Comparison of ENCODE assay signal across 8 cellular contexts in the genomic region with DNA sequence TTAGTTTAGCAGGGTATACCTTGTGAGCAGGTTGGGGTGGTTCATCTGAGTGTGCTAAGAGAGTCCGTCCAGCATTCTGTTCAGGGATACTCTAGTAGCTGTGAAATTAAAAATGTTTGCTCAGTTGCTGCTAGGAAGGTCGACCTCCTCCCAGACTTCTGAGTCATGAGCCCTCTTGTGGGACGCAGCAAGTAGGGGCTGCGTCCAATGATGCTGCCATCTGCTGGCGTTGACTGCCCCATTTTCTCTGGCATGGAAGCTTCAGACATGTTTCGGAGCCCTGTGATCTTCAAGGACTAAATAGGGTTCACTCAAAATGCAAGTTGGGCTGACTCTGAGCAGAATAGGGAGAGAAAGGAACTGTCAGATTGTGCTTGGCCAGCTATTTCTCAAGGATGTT.
A peak's percentile ranks its signal among the peaks of the same experiment; 100 is the strongest.
DNase-seq lines count a peak whose midpoint lies in the region; ATAC-seq, FAIRE-seq and TF ChIP-seq lines count a peak whose summit lies in the region.

No MANE protein-coding gene starts in this region.

- in situ Hi-C loops in Panc1 (cut with HindIII; ENCODE audit: low pct_unique_long_range_greater_than_20kb, low sequenced_read_pairs) (no loop called here), mammary epithelial cell (cut with MboI; ENCODE audit: low sequenced_read_pairs in 2 of 2) (no loop called here)

- TF ChIP-seq CTCF in GM20000 (IDR thresholded peaks at IDR 0.05; ENCODE audit: extremely low read depth, missing control alignments): peak; percentile 25
- TF ChIP-seq CTCF in Panc1 (IDR thresholded peaks at IDR 0.05): peak; percentile 61
- TF ChIP-seq CTCF in mammary epithelial cell (conservative IDR thresholded peaks at IDR 0.05 in 1 of 2, IDR thresholded peaks at IDR 0.05 in 1 of 2; ENCODE audit: extremely low read depth in 1 of 2, insufficient read depth in 1 of 2, low read depth in 1 of 2, low read length in 2 of 2): peak; percentile 15 to 46
- peak in 3 of 4 donors; percentile 47 to 49 (median 49) for TF ChIP-seq CTCF in right lobe of liver (IDR thresholded peaks at IDR 0.05)

- H3K4me1 ChIP-seq in CD4-positive, CD25-positive, alpha-beta regulatory T cell (ENCODE audit: control insufficient read depth, insufficient read depth, low read length, poor library complexity, severe bottlenecking): no peaks in the 10 kb centered on the region
- H3K4me1 ChIP-seq in Panc1 (ENCODE audit: control insufficient read depth, insufficient read depth, low read length): no peaks in the 10 kb centered on the region
- no peaks in the 10 kb centered on the region for H3K4me1 ChIP-seq in mammary epithelial cell (ENCODE audit: insufficient read depth, low read length)
- no peaks in the 10 kb centered on the region for H3K4me1 ChIP-seq in right lobe of liver

- no peak overlapping the region for H3K4me2 ChIP-seq in mammary epithelial cell (ENCODE audit: insufficient read depth, low read depth, low read length)

- no peak overlapping the region for H3K27ac ChIP-seq in CD4-positive, CD25-positive, alpha-beta regulatory T cell (ENCODE audit: insufficient read depth, low read length, poor library complexity, severe bottlenecking)
- H3K27ac ChIP-seq in Panc1 (ENCODE audit: low read length) (no peak overlapping the region), mammary epithelial cell (ENCODE audit: insufficient read depth, low read depth, low read length) (no peak overlapping the region), right lobe of liver (no peak overlapping the region)

- intact Hi-C loops in Panc1 (cut with micrococcal nuclease; ENCODE audit: unreplicated experiment): no loop called here
- intact Hi-C loops in mammary epithelial cell (cut with micrococcal nuclease): loop anchor here (1.0 to 5.0 kb wide), 2 partner anchors 228 to 788 kb away; no protein-coding TSS in a partner anchor
- intact Hi-C loops in right lobe of liver (cut with DNase I): no loop called here

- no peak overlapping the region for H3K4me3 Mint-ChIP-seq in CD4-positive, CD25-positive, alpha-beta regulatory T cell

- no peak overlapping the region for H2AFZ ChIP-seq in mammary epithelial cell (ENCODE audit: low read depth, low read length)

- WGBS in mammary epithelial cell (ENCODE audit: low coverage, missing lambda C conversion rate): 50% methylated on average over 6 of the region's 6 CpGs
- 19% methylated on average over 6 of the region's 6 CpGs for WGBS in right lobe of liver (ENCODE audit: insufficient coverage, low coverage, low lambda C conversion rate, missing lambda C conversion rate)

- H3K9me3 Mint-ChIP-seq in CD4-positive, CD25-positive, alpha-beta regulatory T cell: peaks cover 0 to 5% (median 0%) of the 10 kb centered on the region in 7 donors

- TF ChIP-seq POLR2A in right lobe of liver (IDR thresholded peaks at IDR 0.05) (no peak), H54 (IDR thresholded peaks at IDR 0.05; ENCODE audit: low read depth, low read length) (no peak)

- no peaks in the 10 kb centered on the region for H3K27me3 ChIP-seq in CD4-positive, CD25-positive, alpha-beta regulatory T cell (ENCODE audit: control insufficient read depth, insufficient read depth, low read length)
- H3K27me3 ChIP-seq in Panc1 (ENCODE audit: control insufficient read depth, insufficient read depth, low read length): no peaks in the 10 kb centered on the region
- H3K27me3 ChIP-seq in mammary epithelial cell (ENCODE audit: insufficient read depth, low read length): no peaks in the 10 kb centered on the region
- H3K27me3 ChIP-seq in right lobe of liver: no peaks in the 10 kb centered on the region

- H3K79me2 ChIP-seq in mammary epithelial cell (ENCODE audit: insufficient read depth, low read length): no peaks in the 10 kb centered on the region

- H3K27me3 Mint-ChIP-seq in CD4-positive, CD25-positive, alpha-beta regulatory T cell: peaks cover 4% of the 10 kb centered on the region

- FAIRE-seq in H54 (lab: Jason Lieb, UNC): no peak

- ATAC-seq in CD4-positive, CD25-positive, alpha-beta regulatory T cell (ENCODE audit: low read depth in 2 of 2): no peak
- ATAC-seq in Panc1 (0 out of 2 replicates have a peak, but pooled peaks have one; percentile 26), right lobe of liver (peak; percentile 56 to 87 (median 66))
- peak; percentile 59 for ATAC-seq in stimulated activated naive CD8-positive, alpha-beta T cell treated with anti-CD3 and anti-CD28 coated beads, Interleukin-15, Interleukin-2, amounts not matched to agents 100 U/mL and 50 U/mL, for 24 hours

- no peaks in the 10 kb centered on the region for H3K36me3 ChIP-seq in CD4-positive, CD25-positive, alpha-beta regulatory T cell (ENCODE audit: control insufficient read depth, insufficient read depth, low read length)
- no peaks in the 10 kb centered on the region for H3K36me3 ChIP-seq in Panc1 (ENCODE audit: control insufficient read depth, insufficient read depth, low read length)
- no peaks in the 10 kb centered on the region for H3K36me3 ChIP-seq in mammary epithelial cell (ENCODE audit: insufficient read depth, low read length)
- H3K36me3 ChIP-seq in right lobe of liver: no peaks in the 10 kb centered on the region

- no peaks in the 10 kb centered on the region for H4K20me1 ChIP-seq in mammary epithelial cell (ENCODE audit: insufficient read depth, low read length)

- H3K4me1 Mint-ChIP-seq in CD4-positive, CD25-positive, alpha-beta regulatory T cell: peaks cover 0 to 2% (median 0%) of the 10 kb centered on the region in 4 donors

- POLR2A ChIA-PET in Panc1 (lab: Charles Lee): no interaction called here

- BruUV-seq in Panc1 (replicated peaks; lab: Mats Ljungman, UMichigan): no TSS peak
- BruUV-seq in mammary epithelial cell (replicated peaks; lab: Mats Ljungman, UMichigan): no TSS peak

- dilution Hi-C loops in mammary epithelial cell (cut with HindIII; ENCODE audit: low sequenced_read_pairs): no loop called here

- H3K27ac Mint-ChIP-seq in CD4-positive, CD25-positive, alpha-beta regulatory T cell: no peak overlapping the region

- H3K9ac ChIP-seq in mammary epithelial cell (ENCODE audit: insufficient read depth, low read length): no peak overlapping the region

- no peaks in the 10 kb centered on the region for H3K9me3 ChIP-seq in CD4-positive, CD25-positive, alpha-beta regulatory T cell (ENCODE audit: control insufficient read depth in 2 of 2, low read length in 2 of 2)
- H3K9me3 ChIP-seq in Panc1 (ENCODE audit: control insufficient read depth, insufficient read depth, low read depth, low read length) (no peaks in the 10 kb centered on the region; the same call in 1 of the 2 replicates), mammary epithelial cell (replicated peaks; ENCODE audit: insufficient read depth, low read length) (peaks cover 4% of the 10 kb centered on the region), right lobe of liver (no peaks in the 10 kb centered on the region)

- CTCF ChIA-PET in Panc1 (lab: Charles Lee) (no interaction called here), mammary epithelial cell (lab: Charles Lee; ENCODE audit: low non-redundant PET) (no interaction called here)

- no peak overlapping the region for H3K4me3 ChIP-seq in CD4-positive, CD25-positive, alpha-beta regulatory T cell (ENCODE audit: low read depth, low read length)
- no peak overlapping the region for H3K4me3 ChIP-seq in Panc1 (ENCODE audit: low read depth in 2 of 2, low read length in 2 of 2)
- no peak overlapping the region for H3K4me3 ChIP-seq in mammary epithelial cell (replicated peaks in 1 of 3; ENCODE audit: insufficient read depth in 1 of 3, low read depth in 2 of 3, low read length in 3 of 3)
- H3K4me3 ChIP-seq in right lobe of liver: no peak overlapping the region

- H3K36me3 Mint-ChIP-seq in CD4-positive, CD25-positive, alpha-beta regulatory T cell: no peaks in the 10 kb centered on the region

- DNase-seq in CD4-positive, CD25-positive, alpha-beta regulatory T cell: peak; percentile 1 to 20 (median 15)
- DNase-seq in GM20000 (ENCODE audit: low spot score) (no peak), Panc1 (ENCODE audit: low read depth, low spot score) (peak; percentile 30), mammary epithelial cell (no peak), right lobe of liver (peak in 1 of 3 donors; percentile 55), DMS114 treated with DMSO at 0.1 percent for 48 hours (lab: John Stamatoyannopoulos, UW; ENCODE audit: unreplicated experiment) (no peak), H54 (ENCODE audit: insufficient read length, low spot score) (no peak)
- peak; percentile 37 for DNase-seq in stimulated activated naive CD8-positive, alpha-beta T cell treated with anti-CD3 and anti-CD28 coated beads, Interleukin-15, Interleukin-2, amounts not matched to agents 100 U/mL and 50 U/mL, for 24 hours

Comparison
In these comparisons a context has a peak if more than half of its experiments do, and no peak if none do; other contexts are left out.
1. ATAC-seq: peak in Panc1 (single experiment), right lobe of liver (4 of 4) and stimulated activated naive CD8-positive, alpha-beta T cell treated with anti-CD3 and anti-CD28 coated beads, Interleukin-15, Interleukin-2, amounts not matched to agents 100 U/mL and 50 U/mL, for 24 hours (single experiment); none in CD4-positive, CD25-positive, alpha-beta regulatory T cell (0 of 2).
2. DNase-seq: peak in CD4-positive, CD25-positive, alpha-beta regulatory T cell (3 of 3), Panc1 (single experiment) and stimulated activated naive CD8-positive, alpha-beta T cell treated with anti-CD3 and anti-CD28 coated beads, Interleukin-15, Interleukin-2, amounts not matched to agents 100 U/mL and 50 U/mL, for 24 hours (single experiment); none in GM20000 (single experiment), mammary epithelial cell (single experiment), DMS114 treated with DMSO at 0.1 percent for 48 hours (single experiment) and H54 (single experiment).
3. Peak in every context shown above with its lines, with median percentiles within 50 percentile points of each other: CTCF ChIP-seq.